In genomic region chr10:78964952-78965633, GRCh38 we compare ENCODE assay signal across 11 cellular contexts.
DNase-seq lines count a peak whose midpoint lies in the region; ATAC-seq and TF ChIP-seq lines count a peak whose summit lies in the region.
"Had no signal": no experiment of that assay in that cellular context is flagged by ENCODE, and none has a peak within 500 bp of the region (broad histone marks: within the 10 kb centered on the region; RNA-seq: fewer than 3 reads in every experiment).

No MANE protein-coding gene starts in this region.

- no peaks in the 10 kb centered on the region for H3K4me1 Mint-ChIP-seq in CD4-positive, alpha-beta T cell (ENCODE audit: low read depth)

- H3K4me3 Mint-ChIP-seq in CD4-positive, alpha-beta T cell: no peak overlapping the region
- H3K4me3 Mint-ChIP-seq: dendritic cell treated with granulocyte-macrophage colony-stimulating factor and Interleukin-4, amounts not matched to agents 40 ng/mL and 50 ng/mL, for 4 days had no signal

- no peaks in the 10 kb centered on the region for H3K27me3 Mint-ChIP-seq in CD4-positive, alpha-beta T cell

- H3K4me3 ChIP-seq in MG63: no peak overlapping the region
- no peak overlapping the region for H3K4me3 ChIP-seq in body of pancreas
- H3K4me3 ChIP-seq in left lung: no peak overlapping the region

- no peaks in the 10 kb centered on the region for H3K27me3 ChIP-seq in MG63
- no peaks in the 10 kb centered on the region for H3K27me3 ChIP-seq in body of pancreas
- no peaks in the 10 kb centered on the region for H3K27me3 ChIP-seq in left lung
- H3K27me3 ChIP-seq in CD4-positive, alpha-beta T cell (ENCODE audit: control insufficient read depth, insufficient read depth, low read length): no peaks in the 10 kb centered on the region

- 24 to 36% methylated on average over 8 to 17 of the region's 17 CpGs for WGBS in body of pancreas, 2 donors

- CTCF ChIA-PET in CD4-positive, alpha-beta T cell (lab: Charles Lee): no interaction called here

- TF ChIP-seq CTCF in body of pancreas (IDR thresholded peaks at IDR 0.05) (peak in 1 of 7 experiments; percentile 12), left lung (IDR thresholded peaks at IDR 0.05) (no peak)
- TF ChIP-seq CTCF in CD4-positive, alpha-beta T cell (IDR thresholded peaks at IDR 0.05): no peak

- no peaks in the 10 kb centered on the region for H3K36me3 Mint-ChIP-seq in activated naive CD4-positive, alpha-beta T cell treated with anti-CD3 and anti-CD28 coated beads, Interleukin-2, amount 50 U/mL, for 72 hours
- no peaks in the 10 kb centered on the region for H3K36me3 Mint-ChIP-seq in CD4-positive, alpha-beta T cell (ENCODE audit: low read depth)

- H3K9me3 Mint-ChIP-seq in activated naive CD4-positive, alpha-beta T cell treated with anti-CD3 and anti-CD28 coated beads, Interleukin-2, amount 50 U/mL, for 72 hours: no peaks in the 10 kb centered on the region
- H3K9me3 Mint-ChIP-seq in CD4-positive, alpha-beta T cell: no peaks in the 10 kb centered on the region
- H3K9me3 Mint-ChIP-seq: dendritic cell treated with granulocyte-macrophage colony-stimulating factor and Interleukin-4, amounts not matched to agents 40 ng/mL and 50 ng/mL, for 4 days had no signal

- H3K27ac ChIP-seq in body of pancreas (peak overlapping the region; percentile 57 to 82 (median 72)), left lung (no peak overlapping the region)
- H3K27ac ChIP-seq in CD4-positive, alpha-beta T cell (ENCODE audit: low read depth, low read length): no peak overlapping the region
- H3K27ac ChIP-seq: KMS-11 had no signal

- H3K4me1 ChIP-seq in body of pancreas: peaks cover 26% of the 10 kb centered on the region
- peaks cover 9 to 31% of the 10 kb centered on the region in 2 donors for H3K4me1 ChIP-seq in left lung

- H3K27ac Mint-ChIP-seq in activated naive CD4-positive, alpha-beta T cell treated with anti-CD3 and anti-CD28 coated beads, Interleukin-2, amount 50 U/mL, for 72 hours: no peak overlapping the region
- no peak overlapping the region for H3K27ac Mint-ChIP-seq in CD4-positive, alpha-beta T cell
- H3K27ac Mint-ChIP-seq: dendritic cell treated with granulocyte-macrophage colony-stimulating factor and Interleukin-4, amounts not matched to agents 40 ng/mL and 50 ng/mL, for 4 days had no signal

- H3K9me3 ChIP-seq in MG63 (no peaks in the 10 kb centered on the region), body of pancreas (no peaks in the 10 kb centered on the region), left lung (no peaks in the 10 kb centered on the region)
- no peaks in the 10 kb centered on the region for H3K9me3 ChIP-seq in CD4-positive, alpha-beta T cell (ENCODE audit: control insufficient read depth, low read length)

- in situ Hi-C loops in ACHN (cut with HindIII; ENCODE audit: low pct_ligation_motif_present, low pct_unique_long_range_greater_than_20kb, low sequenced_read_pairs): no loop called here

- POLR2A ChIA-PET in CD4-positive, alpha-beta T cell (lab: Charles Lee): interaction anchor here (0.9 kb wide), 1 partner anchor 12 kb away, joined by 3 read pairs; no protein-coding TSS in a partner anchor

- DNase-seq in ACHN: peak; percentile 85
- DNase-seq in MG63: peak; percentile 98
- peak; percentile 76 to 94 (median 86) for DNase-seq in body of pancreas
- peak; percentile 52 to 83 for DNase-seq in left lung
- DNase-seq in activated naive CD4-positive, alpha-beta T cell treated with anti-CD3 and anti-CD28 coated beads, Interleukin-2, amount 50 U/mL, for 72 hours (ENCODE audit: low spot score in 2 of 2): no peak
- no peak for DNase-seq in CD4-positive, alpha-beta T cell
- DNase-seq in NCI-H524 treated with DMSO at 0.1 percent for 48 hours (lab: John Stamatoyannopoulos, UW): no peak
- DNase-seq: DND-41 had no signal

- intact Hi-C loops in body of pancreas (cut with DNase I) (no loop called here), left lung (cut with DNase I) (no loop called here)
- intact Hi-C loops in CD4-positive, alpha-beta T cell (cut with DNase I, micrococcal nuclease): no loop called here

- TF ChIP-seq POLR2A in body of pancreas (IDR thresholded peaks at IDR 0.05): no peak

- ATAC-seq in body of pancreas (peak; percentile 88), left lung (peak; percentile 59), HG03460 (IDR thresholded peaks at IDR 0.05; ENCODE audit: unreplicated experiment) (no peak)
- no peak for ATAC-seq in activated naive CD4-positive, alpha-beta T cell treated with anti-CD3 and anti-CD28 coated beads, Interleukin-2, amount 50 U/mL, for 72 hours
- ATAC-seq in CD4-positive, alpha-beta T cell (ENCODE audit: poor library complexity): no peak

- no peaks in the 10 kb centered on the region for H3K36me3 ChIP-seq in MG63
- no peaks in the 10 kb centered on the region for H3K36me3 ChIP-seq in body of pancreas (replicated peaks in 1 of 2; ENCODE audit: insufficient read depth in 1 of 2, low read depth in 2 of 2)
- no peaks in the 10 kb centered on the region for H3K36me3 ChIP-seq in left lung

Comparison
In these comparisons a context has a peak if more than half of its experiments do, and no peak if none do; other contexts are left out.
1. DNase-seq: peak in ACHN (single experiment), MG63 (single experiment), body of pancreas (4 of 4) and left lung (2 of 2); none in activated naive CD4-positive, alpha-beta T cell treated with anti-CD3 and anti-CD28 coated beads, Interleukin-2, amount 50 U/mL, for 72 hours (0 of 2), CD4-positive, alpha-beta T cell (0 of 10) and NCI-H524 treated with DMSO at 0.1 percent for 48 hours (single experiment).
2. ATAC-seq: peak in body of pancreas (single experiment) and left lung (single experiment); none in activated naive CD4-positive, alpha-beta T cell treated with anti-CD3 and anti-CD28 coated beads, Interleukin-2, amount 50 U/mL, for 72 hours (0 of 2), CD4-positive, alpha-beta T cell (single experiment) and HG03460 (single experiment).
3. H3K27ac ChIP-seq: peak in body of pancreas (4 of 4); none in left lung (0 of 2) and CD4-positive, alpha-beta T cell (single experiment).